Comparison of ENCODE assay signal across 1 cellular context in the genomic region with DNA sequence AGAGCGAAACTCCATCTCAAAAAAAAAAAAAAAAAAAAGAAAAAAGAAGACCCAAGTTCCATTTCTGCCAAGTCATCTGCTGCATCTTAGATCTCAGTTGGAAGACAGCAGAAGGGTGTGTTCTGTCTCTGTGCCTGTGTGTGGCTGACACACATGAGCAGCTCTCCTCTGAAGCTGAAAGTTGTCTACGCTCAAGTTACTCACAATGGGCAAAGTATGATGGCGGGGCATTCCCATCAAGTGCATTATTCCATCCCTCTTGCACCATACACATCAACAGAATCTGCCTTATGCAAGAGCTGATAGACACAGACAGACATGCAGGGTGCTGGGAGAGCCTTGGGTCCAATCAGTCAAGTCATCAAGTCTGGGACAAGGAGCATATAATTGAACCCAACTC.
TF ChIP-seq lines count a peak whose summit lies in the region.

No MANE protein-coding gene starts in this region.

TF ChIP-seq in GM12878, 131 proteins besides CTCF, POLR2A, EP300 and RAD21 (continued from another document):
- TF ChIP-seq, protein P1, sequence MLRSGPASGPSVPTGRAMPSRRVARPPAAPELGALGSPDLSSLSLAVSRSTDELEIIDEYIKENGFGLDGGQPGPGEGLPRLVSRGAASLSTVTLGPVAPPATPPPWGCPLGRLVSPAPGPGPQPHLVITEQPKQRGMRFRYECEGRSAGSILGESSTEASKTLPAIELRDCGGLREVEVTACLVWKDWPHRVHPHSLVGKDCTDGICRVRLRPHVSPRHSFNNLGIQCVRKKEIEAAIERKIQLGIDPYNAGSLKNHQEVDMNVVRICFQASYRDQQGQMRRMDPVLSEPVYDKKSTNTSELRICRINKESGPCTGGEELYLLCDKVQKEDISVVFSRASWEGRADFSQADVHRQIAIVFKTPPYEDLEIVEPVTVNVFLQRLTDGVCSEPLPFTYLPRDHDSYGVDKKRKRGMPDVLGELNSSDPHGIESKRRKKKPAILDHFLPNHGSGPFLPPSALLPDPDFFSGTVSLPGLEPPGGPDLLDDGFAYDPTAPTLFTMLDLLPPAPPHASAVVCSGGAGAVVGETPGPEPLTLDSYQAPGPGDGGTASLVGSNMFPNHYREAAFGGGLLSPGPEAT (IDR thresholded peaks at IDR 0.05; ENCODE audit: low read depth), result 0 out of 2 replicates have a peak, but pooled peaks have one; percentile 48
- peak; percentile 31; the same call in 1 of the 2 replicates for TF ChIP-seq ZNF384 (IDR thresholded peaks at IDR 0.05; ENCODE audit: borderline replicate concordance, low read depth, low read length)
- TF ChIP-seq YY1 (IDR thresholded peaks at IDR 0.05; ENCODE audit: low read depth, low read length), result peak; percentile 51; the same call in 1 of the 2 replicates
- TF ChIP-seq HDGF (IDR thresholded peaks at IDR 0.05), result peak; percentile 87
- TF ChIP-seq, protein P2, sequence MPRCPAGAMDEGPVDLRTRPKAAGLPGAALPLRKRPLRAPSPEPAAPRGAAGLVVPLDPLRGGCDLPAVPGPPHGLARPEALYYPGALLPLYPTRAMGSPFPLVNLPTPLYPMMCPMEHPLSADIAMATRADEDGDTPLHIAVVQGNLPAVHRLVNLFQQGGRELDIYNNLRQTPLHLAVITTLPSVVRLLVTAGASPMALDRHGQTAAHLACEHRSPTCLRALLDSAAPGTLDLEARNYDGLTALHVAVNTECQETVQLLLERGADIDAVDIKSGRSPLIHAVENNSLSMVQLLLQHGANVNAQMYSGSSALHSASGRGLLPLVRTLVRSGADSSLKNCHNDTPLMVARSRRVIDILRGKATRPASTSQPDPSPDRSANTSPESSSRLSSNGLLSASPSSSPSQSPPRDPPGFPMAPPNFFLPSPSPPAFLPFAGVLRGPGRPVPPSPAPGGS (IDR thresholded peaks at IDR 0.05; ENCODE audit: borderline replicate concordance, insufficient read depth, low read depth, low read length, poor library complexity, severe bottlenecking), result peak; percentile 49
- peak; percentile 62; the same call in 2 of the 3 replicates for TF ChIP-seq POU2F2 (IDR thresholded peaks at IDR 0.05; ENCODE audit: borderline replicate concordance, low read depth, low read length)
- peak in 1 of 2 experiments; percentile 7; a peak in 1 of 4 replicates for TF ChIP-seq BHLHE40 (IDR thresholded peaks at IDR 0.05; ENCODE audit: borderline replicate concordance in 1 of 2, low read depth in 2 of 2, low read length in 1 of 2)
- TF ChIP-seq PAX5 (IDR thresholded peaks at IDR 0.05; ENCODE audit: borderline replicate concordance, low read depth, low read length), result peak; percentile 78
- TF ChIP-seq RUNX3 (IDR thresholded peaks at IDR 0.05; ENCODE audit: low read length), result peak; percentile 26; the same call in 1 of the 2 replicates
- TF ChIP-seq RELA (IDR thresholded peaks at IDR 0.05; ENCODE audit: borderline replicate concordance, partially characterized antibody), result no peak
- peak; percentile 22; the same call in 1 of the 2 replicates for TF ChIP-seq CREM (IDR thresholded peaks at IDR 0.05; ENCODE audit: low read depth)
- TF ChIP-seq CHD2 (IDR thresholded peaks at IDR 0.05; ENCODE audit: borderline replicate concordance, low read depth, low read length), result 0 out of 2 replicates have a peak, but pooled peaks have one; percentile 10
- TF ChIP-seq, protein P3, sequence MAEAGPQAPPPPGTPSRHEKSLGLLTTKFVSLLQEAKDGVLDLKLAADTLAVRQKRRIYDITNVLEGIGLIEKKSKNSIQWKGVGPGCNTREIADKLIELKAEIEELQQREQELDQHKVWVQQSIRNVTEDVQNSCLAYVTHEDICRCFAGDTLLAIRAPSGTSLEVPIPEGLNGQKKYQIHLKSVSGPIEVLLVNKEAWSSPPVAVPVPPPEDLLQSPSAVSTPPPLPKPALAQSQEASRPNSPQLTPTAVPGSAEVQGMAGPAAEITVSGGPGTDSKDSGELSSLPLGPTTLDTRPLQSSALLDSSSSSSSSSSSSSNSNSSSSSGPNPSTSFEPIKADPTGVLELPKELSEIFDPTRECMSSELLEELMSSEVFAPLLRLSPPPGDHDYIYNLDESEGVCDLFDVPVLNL (IDR thresholded peaks at IDR 0.05; ENCODE audit: low read depth, low read length), result no peak
- TF ChIP-seq DPF2 (IDR thresholded peaks at IDR 0.05), result 0 out of 2 replicates have a peak, but pooled peaks have one; percentile 0
- TF ChIP-seq NBN (IDR thresholded peaks at IDR 0.05), result peak; percentile 37; the same call in 1 of the 2 replicates
- TF ChIP-seq, protein P4, sequence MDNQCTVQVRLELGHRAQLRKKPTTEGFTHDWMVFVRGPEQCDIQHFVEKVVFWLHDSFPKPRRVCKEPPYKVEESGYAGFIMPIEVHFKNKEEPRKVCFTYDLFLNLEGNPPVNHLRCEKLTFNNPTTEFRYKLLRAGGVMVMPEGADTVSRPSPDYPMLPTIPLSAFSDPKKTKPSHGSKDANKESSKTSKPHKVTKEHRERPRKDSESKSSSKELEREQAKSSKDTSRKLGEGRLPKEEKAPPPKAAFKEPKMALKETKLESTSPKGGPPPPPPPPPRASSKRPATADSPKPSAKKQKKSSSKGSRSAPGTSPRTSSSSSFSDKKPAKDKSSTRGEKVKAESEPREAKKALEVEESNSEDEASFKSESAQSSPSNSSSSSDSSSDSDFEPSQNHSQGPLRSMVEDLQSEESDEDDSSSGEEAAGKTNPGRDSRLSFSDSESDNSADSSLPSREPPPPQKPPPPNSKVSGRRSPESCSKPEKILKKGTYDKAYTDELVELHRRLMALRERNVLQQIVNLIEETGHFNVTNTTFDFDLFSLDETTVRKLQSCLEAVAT (IDR thresholded peaks at IDR 0.05), result 0 out of 2 replicates have a peak, but pooled peaks have one; percentile 23
- TF ChIP-seq, protein P5, sequence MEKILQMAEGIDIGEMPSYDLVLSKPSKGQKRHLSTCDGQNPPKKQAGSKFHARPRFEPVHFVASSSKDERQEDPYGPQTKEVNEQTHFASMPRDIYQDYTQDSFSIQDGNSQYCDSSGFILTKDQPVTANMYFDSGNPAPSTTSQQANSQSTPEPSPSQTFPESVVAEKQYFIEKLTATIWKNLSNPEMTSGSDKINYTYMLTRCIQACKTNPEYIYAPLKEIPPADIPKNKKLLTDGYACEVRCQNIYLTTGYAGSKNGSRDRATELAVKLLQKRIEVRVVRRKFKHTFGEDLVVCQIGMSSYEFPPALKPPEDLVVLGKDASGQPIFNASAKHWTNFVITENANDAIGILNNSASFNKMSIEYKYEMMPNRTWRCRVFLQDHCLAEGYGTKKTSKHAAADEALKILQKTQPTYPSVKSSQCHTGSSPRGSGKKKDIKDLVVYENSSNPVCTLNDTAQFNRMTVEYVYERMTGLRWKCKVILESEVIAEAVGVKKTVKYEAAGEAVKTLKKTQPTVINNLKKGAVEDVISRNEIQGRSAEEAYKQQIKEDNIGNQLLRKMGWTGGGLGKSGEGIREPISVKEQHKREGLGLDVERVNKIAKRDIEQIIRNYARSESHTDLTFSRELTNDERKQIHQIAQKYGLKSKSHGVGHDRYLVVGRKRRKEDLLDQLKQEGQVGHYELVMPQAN (conservative IDR thresholded peaks at IDR 0.05), result no peak
